ENCODE assay signal across 10 cellular contexts in genomic region chr19:14704450-14704849, GRCh38. TPM values are rescaled to one million over a fixed set of nuclear protein-coding genes. Genes with fewer than 3 reads are reported as not detected.
"Had no signal": no experiment of that assay in that cellular context is flagged by ENCODE, and none has a peak within 500 bp of the region (broad histone marks: within the 10 kb centered on the region; RNA-seq: fewer than 3 reads in every experiment).

No MANE protein-coding gene starts in this region.

- DNase-seq: IMR-90, KBM-7, KG1 had no signal

- H3K27me3 Mint-ChIP-seq: IgD-negative memory B cell had no signal

- H3K4me1 Mint-ChIP-seq: IgD-negative memory B cell had no signal

- H3K9ac ChIP-seq: KMS-11 had no signal

- H3K4me2 ChIP-seq: KMS-11 had no signal

- FAIRE-seq: HepG2, HTR-8/SVneo had no signal

- ATAC-seq: HepG2 had no signal

- H3K4me3 Mint-ChIP-seq: IgD-negative memory B cell had no signal

- H3K9me3 Mint-ChIP-seq: IgD-negative memory B cell had no signal

- H3K27ac ChIP-seq: HL-60, KMS-11 had no signal

- H3K27ac Mint-ChIP-seq: IgD-negative memory B cell had no signal

RNA-seq across cellular contexts. Expression of gene ADGRE3, which starts 29.8 kb away (rescaled TPM):
- total RNA-seq: HepG2, HT-29, HT1080, IMR-90 had no signal
- polyA plus RNA-seq: HepG2, IgD-negative memory B cell, IMR-90 had no signal
